Comparison of ENCODE assay signal across 26 cellular contexts in genomic region chrX:68916891-68917290, GRCh38.
"Had no signal": no experiment of that assay in that cellular context is flagged by ENCODE, and none has a peak within 500 bp of the region (broad histone marks: within the 10 kb centered on the region; RNA-seq: fewer than 3 reads in every experiment).

No MANE protein-coding gene starts in this region.

- H3K27ac ChIP-seq: esophagus muscularis mucosa, foreskin keratinocyte, gastroesophageal sphincter, heart left ventricle, hepatocyte, left lung, neutrophil, prostate gland, right atrium auricular region, sigmoid colon, stomach, thyroid gland, vagina had no signal

- H3K4me1 Mint-ChIP-seq: stimulated activated effector memory CD8-positive, alpha-beta T cell treated with anti-CD3 and anti-CD28 coated beads, Interleukin-12 subunit alpha, Interleukin-12 subunit beta, amount 100 ng/mL, for 72 hours had no signal

- H3K4me3 ChIP-seq: esophagus muscularis mucosa, gastroesophageal sphincter, heart left ventricle, hepatocyte, left lung, mucosa of descending colon, prostate gland, right atrium auricular region, sigmoid colon, stomach, thyroid gland, vagina had no signal

- H3K36me3 Mint-ChIP-seq: mesothelial cell of epicardium; naive B cell; natural killer cell treated with Interleukin-12 subunit alpha and Interleukin-12 subunit beta and Interleukin-15 and Interleukin-18, amount 100 ng/mL, for 72 hours; stimulated activated effector memory CD8-positive, alpha-beta T cell treated with anti-CD3 and anti-CD28 coated beads, Interleukin-12 subunit alpha, Interleukin-12 subunit beta, amount 100 ng/mL, for 72 hours had no signal

- H3K9me3 ChIP-seq: esophagus muscularis mucosa, gastroesophageal sphincter, left lung, mucosa of descending colon, neutrophil, prostate gland, right atrium auricular region, sigmoid colon, stomach, thyroid gland, vagina had no signal

- H3K4me3 Mint-ChIP-seq: mesothelial cell of epicardium; naive B cell; natural killer cell treated with Interleukin-12 subunit alpha and Interleukin-12 subunit beta and Interleukin-15 and Interleukin-18, amount 100 ng/mL, for 72 hours; stimulated activated effector memory CD8-positive, alpha-beta T cell treated with anti-CD3 and anti-CD28 coated beads, Interleukin-12 subunit alpha, Interleukin-12 subunit beta, amount 100 ng/mL, for 72 hours had no signal

- H3K36me3 ChIP-seq: esophagus muscularis mucosa, gastroesophageal sphincter, heart left ventricle, left lung, neutrophil, prostate gland, right atrium auricular region, sigmoid colon, stomach, thyroid gland, vagina had no signal

- H3K9me3 Mint-ChIP-seq: natural killer cell treated with Interleukin-12 subunit alpha and Interleukin-12 subunit beta and Interleukin-15 and Interleukin-18, amount 100 ng/mL, for 72 hours; stimulated activated effector memory CD8-positive, alpha-beta T cell treated with anti-CD3 and anti-CD28 coated beads, Interleukin-12 subunit alpha, Interleukin-12 subunit beta, amount 100 ng/mL, for 72 hours had no signal

- H3K79me2 ChIP-seq: hepatocyte had no signal

- H3K4me2 ChIP-seq: hepatocyte had no signal

- DNase-seq: dermis blood vessel endothelial cell; effector memory CD4-positive, alpha-beta T cell; foreskin keratinocyte; heart left ventricle; left cardiac atrium; left lung; mesenchymal stem cell; mucosa of descending colon; naive B cell; sigmoid colon; stimulated activated CD4-positive, alpha-beta T cell treated with anti-CD3 and anti-CD28 coated beads, Interleukin-2, amount 100 ng/mL, for 24 hours; stimulated activated CD4-positive, alpha-beta T cell treated with anti-CD3 and anti-CD28 coated beads, Interleukin-4, amount 100 ng/mL, for 24 hours; stimulated activated naive CD4-positive, alpha-beta T cell treated with Interleukin-2 at 50 U/mL for 16 hours; stomach; thyroid gland; trophoblast cell had no signal

- H3K27me3 ChIP-seq: esophagus muscularis mucosa, foreskin keratinocyte, gastroesophageal sphincter, hepatocyte, right atrium auricular region, sigmoid colon, thyroid gland, vagina had no signal

- H3K27ac Mint-ChIP-seq: mesothelial cell of epicardium; natural killer cell treated with Interleukin-12 subunit alpha and Interleukin-12 subunit beta and Interleukin-15 and Interleukin-18, amount 100 ng/mL, for 72 hours; stimulated activated effector memory CD8-positive, alpha-beta T cell treated with anti-CD3 and anti-CD28 coated beads, Interleukin-12 subunit alpha, Interleukin-12 subunit beta, amount 100 ng/mL, for 72 hours had no signal

- H2AFZ ChIP-seq: hepatocyte had no signal

- ATAC-seq: foreskin keratinocyte; gastroesophageal sphincter; heart left ventricle; left cardiac atrium; left lung; mucosa of descending colon; natural killer cell treated with Interleukin-12 subunit alpha and Interleukin-12 subunit beta and Interleukin-15 and Interleukin-18, amount 100 ng/mL, for 72 hours; stimulated activated effector memory CD8-positive, alpha-beta T cell treated with anti-CD3 and anti-CD28 coated beads, Interleukin-12 subunit alpha, Interleukin-12 subunit beta, amount 100 ng/mL, for 72 hours had no signal

- H3K4me1 ChIP-seq: foreskin keratinocyte, left lung, prostate gland, stomach, thyroid gland, vagina had no signal
